1 cellular context compared by ENCODE assay signal in genomic region chr16:2603165-2604015, GRCh38.
A peak's percentile ranks its signal among the peaks of the same experiment; 100 is the strongest.
TF ChIP-seq lines count a peak whose summit lies in the region.

No MANE protein-coding gene starts in this region.

TF ChIP-seq in HEK293, 187 proteins besides CTCF, POLR2A, EP300 and RAD21 (continued from another document and continues in another):
- TF ChIP-seq ZBTB11 (tag by site-specific recombination; conservative IDR thresholded peaks at IDR 0.05; ENCODE audit: low read depth) (peak; percentile 100), ZNF560 (tag by site-specific recombination; IDR thresholded peaks at IDR 0.05; ENCODE audit: borderline replicate concordance) (no peak), ZIC2 (tag by site-specific recombination; IDR thresholded peaks at IDR 0.05) (peak; percentile 71), ZNF514 (tag by site-specific recombination; IDR thresholded peaks at IDR 0.05) (no peak), ZBTB1 (tag by site-specific recombination; IDR thresholded peaks at IDR 0.05) (peak; percentile 75), ZNF148 (tag by site-specific recombination; IDR thresholded peaks at IDR 0.05; ENCODE audit: borderline replicate concordance) (no peak), ZNF433 (tag by site-specific recombination; IDR thresholded peaks at IDR 0.05; ENCODE audit: low read depth) (no peak), ZNF561 (tag by site-specific recombination; IDR thresholded peaks at IDR 0.05; ENCODE audit: borderline replicate concordance) (peak; percentile 99), ZFP37 (tag by site-specific recombination; IDR thresholded peaks at IDR 0.05) (peak; percentile 87), ZNF211 (tag by site-specific recombination; IDR thresholded peaks at IDR 0.05; ENCODE audit: low read depth) (no peak), ZBTB48 (tag by site-specific recombination; IDR thresholded peaks at IDR 0.05) (peak; percentile 67; the same call in 1 of the 2 replicates), ZNF776 (tag by site-specific recombination; IDR thresholded peaks at IDR 0.05; ENCODE audit: borderline replicate concordance) (no peak), ZNF391 (tag by site-specific recombination; IDR thresholded peaks at IDR 0.05; ENCODE audit: borderline replicate concordance, low read depth) (peak; percentile 94), RBAK (tag by site-specific recombination; IDR thresholded peaks at IDR 0.05) (no peak), ZNF521 (tag by site-specific recombination; IDR thresholded peaks at IDR 0.05) (no peak), IKZF3 (tag by site-specific recombination; IDR thresholded peaks at IDR 0.05) (peak; percentile 61; the same call in 1 of the 2 replicates), PRDM1 (tag by site-specific recombination; IDR thresholded peaks at IDR 0.05) (no peak), ZNF426 (tag by site-specific recombination; IDR thresholded peaks at IDR 0.05) (no peak), ZNF112 (tag by site-specific recombination; IDR thresholded peaks at IDR 0.05) (no peak), ZNF629 (tag by site-specific recombination; IDR thresholded peaks at IDR 0.05) (peak; percentile 90), ZNF266 (tag by site-specific recombination; IDR thresholded peaks at IDR 0.05; ENCODE audit: low read depth) (no peak), PATZ1 (tag by site-specific recombination; IDR thresholded peaks at IDR 0.05) (peak; percentile 100), YY1 (tag by site-specific recombination; IDR thresholded peaks at IDR 0.05) (peak; percentile 95), ZNF626 (tag by site-specific recombination; IDR thresholded peaks at IDR 0.05) (no peak; the same call in 1 of the 2 replicates), ZBTB10 (tag by site-specific recombination; IDR thresholded peaks at IDR 0.05) (peak; percentile 97), GLIS2 (tag by site-specific recombination; IDR thresholded peaks at IDR 0.05) (peak; percentile 88), ZNF114 (tag by site-specific recombination; IDR thresholded peaks at IDR 0.05) (no peak), ZNF621 (tag by site-specific recombination; IDR thresholded peaks at IDR 0.05) (no peak), ZSCAN4 (tag by site-specific recombination; IDR thresholded peaks at IDR 0.05) (peak; percentile 47; the same call in 1 of the 2 replicates), ZFP3 (tag by site-specific recombination; IDR thresholded peaks at IDR 0.05; ENCODE audit: low read depth) (no peak), ZNF701 (tag by site-specific recombination; IDR thresholded peaks at IDR 0.05) (no peak), PRDM10 (tag by site-specific recombination; IDR thresholded peaks at IDR 0.05) (peak; percentile 50; the same call in 1 of the 2 replicates), ZNF324 (tag by site-specific recombination; IDR thresholded peaks at IDR 0.05) (peak; percentile 97), ZNF133 (tag by site-specific recombination; IDR thresholded peaks at IDR 0.05) (no peak), FEZF1 (tag by site-specific recombination; IDR thresholded peaks at IDR 0.05) (no peak)
- TF ChIP-seq, protein P1, sequence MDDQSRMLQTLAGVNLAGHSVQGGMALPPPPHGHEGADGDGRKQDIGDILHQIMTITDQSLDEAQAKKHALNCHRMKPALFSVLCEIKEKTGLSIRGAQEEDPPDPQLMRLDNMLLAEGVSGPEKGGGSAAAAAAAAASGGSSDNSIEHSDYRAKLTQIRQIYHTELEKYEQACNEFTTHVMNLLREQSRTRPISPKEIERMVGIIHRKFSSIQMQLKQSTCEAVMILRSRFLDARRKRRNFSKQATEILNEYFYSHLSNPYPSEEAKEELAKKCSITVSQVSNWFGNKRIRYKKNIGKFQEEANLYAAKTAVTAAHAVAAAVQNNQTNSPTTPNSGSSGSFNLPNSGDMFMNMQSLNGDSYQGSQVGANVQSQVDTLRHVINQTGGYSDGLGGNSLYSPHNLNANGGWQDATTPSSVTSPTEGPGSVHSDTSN (CRISPR knock-in tag; IDR thresholded peaks at IDR 0.05), result no peak
- TF ChIP-seq, protein P2, sequence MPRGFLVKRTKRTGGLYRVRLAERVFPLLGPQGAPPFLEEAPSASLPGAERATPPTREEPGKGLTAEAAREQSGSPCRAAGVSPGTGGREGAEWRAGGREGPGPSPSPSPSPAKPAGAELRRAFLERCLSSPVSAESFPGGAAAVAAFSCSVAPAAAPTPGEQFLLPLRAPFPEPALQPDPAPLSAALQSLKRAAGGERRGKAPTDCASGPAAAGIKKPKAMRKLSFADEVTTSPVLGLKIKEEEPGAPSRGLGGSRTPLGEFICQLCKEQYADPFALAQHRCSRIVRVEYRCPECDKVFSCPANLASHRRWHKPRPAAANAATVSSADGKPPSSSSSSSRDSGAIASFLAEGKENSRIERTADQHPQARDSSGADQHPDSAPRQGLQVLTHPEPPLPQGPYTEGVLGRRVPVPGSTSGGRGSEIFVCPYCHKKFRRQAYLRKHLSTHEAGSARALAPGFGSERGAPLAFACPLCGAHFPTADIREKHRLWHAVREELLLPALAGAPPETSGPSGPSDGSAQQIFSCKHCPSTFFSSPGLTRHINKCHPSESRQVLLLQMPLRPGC (tag by site-specific recombination; IDR thresholded peaks at IDR 0.05), result peak; percentile 89
- TF ChIP-seq, protein P3, sequence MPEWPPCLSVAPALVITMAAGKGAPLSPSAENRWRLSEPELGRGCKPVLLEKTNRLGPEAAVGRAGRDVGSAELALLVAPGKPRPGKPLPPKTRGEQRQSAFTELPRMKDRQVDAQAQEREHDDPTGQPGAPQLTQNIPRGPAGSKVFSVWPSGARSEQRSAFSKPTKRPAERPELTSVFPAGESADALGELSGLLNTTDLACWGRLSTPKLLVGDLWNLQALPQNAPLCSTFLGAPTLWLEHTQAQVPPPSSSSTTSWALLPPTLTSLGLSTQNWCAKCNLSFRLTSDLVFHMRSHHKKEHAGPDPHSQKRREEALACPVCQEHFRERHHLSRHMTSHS (tag by site-specific recombination; IDR thresholded peaks at IDR 0.05), result no peak; the same call in 1 of the 2 replicates
